In genomic region chr4:22573198-22573597, GRCh38 we compare ENCODE assay signal across 12 cellular contexts. TPM values are rescaled to one million over a fixed set of nuclear protein-coding genes. Genes with fewer than 3 reads are reported as not detected.
DNase-seq lines count a peak whose midpoint lies in the region; ATAC-seq and TF ChIP-seq lines count a peak whose summit lies in the region.
"Had no signal": no experiment of that assay in that cellular context is flagged by ENCODE, and none has a peak within 500 bp of the region (broad histone marks: within the 10 kb centered on the region; RNA-seq: fewer than 3 reads in every experiment).

No MANE protein-coding gene starts in this region.

- no peaks in the 10 kb centered on the region for H3K36me3 ChIP-seq in adrenal gland (replicated peaks in 1 of 2)
- H3K36me3 ChIP-seq in heart right ventricle, result no peaks in the 10 kb centered on the region

- no peaks in the 10 kb centered on the region for H3K4me1 ChIP-seq in adrenal gland (replicated peaks in 1 of 2)
- H3K4me1 ChIP-seq in heart right ventricle, result peaks cover 0 to 12% (median 0%) of the 10 kb centered on the region in 9 donors

- H3K27me3 ChIP-seq in adrenal gland (no peaks in the 10 kb centered on the region), heart right ventricle (no peaks in the 10 kb centered on the region)

- DNase-seq in DMS79 treated with DMSO at 0.1 percent for 48 hours (lab: John Stamatoyannopoulos, UW), result peak; percentile 64
- peak; percentile 63 to 84 (median 77) for DNase-seq in adrenal gland
- DNase-seq in heart right ventricle, result peak; percentile 36 to 65
- DNase-seq in putamen (ENCODE audit: low spot score), result peak; percentile 69
- no peak for DNase-seq in NOMO-1 treated with DMSO at 0.1 percent for 48 hours (lab: John Stamatoyannopoulos, UW; ENCODE audit: unreplicated experiment)
- DNase-seq in occipital lobe (lab: John Stamatoyannopoulos, UW), result no peak
- DNase-seq in dedifferentiated amniotic fluid mesenchymal stem cell (ENCODE audit: extremely low spot score), result no peak
- DNase-seq: NCI-H1417 treated with DMSO at 0.1 percent for 48 hours, OCI-M1 had no signal

- WGBS in adrenal gland, 4 donors, result 13 to 29% (median 24%) methylated on average over 2 of the region's 2 CpGs
- WGBS in heart right ventricle, 2 donors, result 17% methylated on average over 2 of the region's 2 CpGs

- H3K9me3 ChIP-seq in adrenal gland (replicated peaks in 1 of 3), result peaks cover 0 to 11% (median 7%) of the 10 kb centered on the region in 3 donors
- H3K9me3 ChIP-seq in heart right ventricle, result peaks cover 0 to 33% (median 7%) of the 10 kb centered on the region in 11 donors

- H3K4me3 ChIP-seq in adrenal gland (no peak overlapping the region), heart right ventricle (no peak overlapping the region)

- intact Hi-C loops in adrenal gland (cut with DNase I) (no loop called here), heart right ventricle (cut with DNase I) (no loop called here)

- H3K27ac ChIP-seq in adrenal gland (no peak overlapping the region), heart right ventricle (no peak overlapping the region)
- H3K27ac ChIP-seq: VCaP had no signal

- no peak for TF ChIP-seq POLR2A in adrenal gland (IDR thresholded peaks at IDR 0.05)

- peak in 2 of 8 donors; percentile 25 to 46 for ATAC-seq in heart right ventricle
- no peak for ATAC-seq in HG02870 (IDR thresholded peaks at IDR 0.05; ENCODE audit: unreplicated experiment)

- no peak for TF ChIP-seq CTCF in adrenal gland (IDR thresholded peaks at IDR 0.05)
- no peak for TF ChIP-seq CTCF in heart right ventricle (IDR thresholded peaks at IDR 0.05)

RNA-seq across cellular contexts. Expression of gene ADGRA3, which starts 57.3 kb away (rescaled TPM):
- 10 to 100 TPM in 7 of 8 donors, 1 to 10 TPM in 1; 9.8 to 36.9 (median 24.0) TPM for total RNA-seq in adrenal gland
- polyA plus RNA-seq in adrenal gland, result 10 to 100 TPM; 18.3 to 24.5 (median 18.4) TPM
- 10 to 100 TPM; 17.2 to 29.5 (median 21.0) TPM for total RNA-seq in heart right ventricle
- polyA plus RNA-seq in heart right ventricle, result 10 to 100 TPM in 1 of 2 donors, 1 to 10 TPM in 1; 4.9 to 18.2 TPM
- 56.6 TPM for total RNA-seq in occipital lobe
- total RNA-seq: B cell had no signal

Comparison
In these comparisons a context has a peak if more than half of its experiments do, and no peak if none do; other contexts are left out.
1. DNase-seq: peak in DMS79 treated with DMSO at 0.1 percent for 48 hours (single experiment), adrenal gland (7 of 7), heart right ventricle (2 of 2) and putamen (single experiment); none in NOMO-1 treated with DMSO at 0.1 percent for 48 hours (single experiment), occipital lobe (single experiment) and dedifferentiated amniotic fluid mesenchymal stem cell (single experiment).